Comparison of ENCODE assay signal across 31 cellular contexts in the genomic region with DNA sequence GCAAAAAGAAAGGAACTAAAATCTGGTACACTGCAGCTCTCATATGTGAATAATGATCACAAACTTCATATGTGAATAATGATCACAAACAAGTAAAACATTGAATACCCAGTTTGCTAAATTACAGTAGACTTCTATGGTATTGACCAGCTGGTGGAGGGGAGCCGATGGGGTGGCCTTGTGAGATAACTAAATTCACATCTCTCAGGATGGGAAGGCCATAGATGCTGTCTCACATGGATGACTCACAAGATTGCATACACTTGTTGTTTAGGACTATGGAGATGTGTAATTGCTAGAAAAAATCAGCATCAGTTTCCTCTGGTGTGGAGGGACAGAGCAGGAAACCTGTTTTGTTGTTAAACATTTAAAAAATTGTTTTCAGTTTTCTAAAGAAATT. TPM values are rescaled to one million over a fixed set of nuclear protein-coding genes. Genes with fewer than 3 reads are reported as not detected.
DNase-seq lines count a peak whose midpoint lies in the region; ATAC-seq and TF ChIP-seq lines count a peak whose summit lies in the region.
"Had no signal": no experiment of that assay in that cellular context is flagged by ENCODE, and none has a peak within 500 bp of the region (broad histone marks: within the 10 kb centered on the region; RNA-seq: fewer than 3 reads in every experiment).

No MANE protein-coding gene starts in this region.

- H3K79me2 ChIP-seq in OCI-LY7 (ENCODE audit: insufficient read depth, low read depth, low read length): no peaks in the 10 kb centered on the region

- no peak overlapping the region for H3K14ac ChIP-seq in mesenchymal stem cell (ENCODE audit: low read length in 2 of 2)

- no TSS peak for BruUV-seq in OCI-LY7 (replicated peaks; lab: Mats Ljungman, UMichigan)

- WGBS in mesenchymal stem cell: 92% methylated on average over 1 of the region's 1 CpG

- H3K9me2 ChIP-seq in OCI-LY7 (ENCODE audit: insufficient read depth, low read length): no peaks in the 10 kb centered on the region

- no peak overlapping the region for H2BK5ac ChIP-seq in mesenchymal stem cell (ENCODE audit: low read depth, low read length, poor library complexity, severe bottlenecking)

- H3K4me1 ChIP-seq in mesenchymal stem cell (ENCODE audit: control insufficient read depth, insufficient read depth, low read depth, low read length) (no peaks in the 10 kb centered on the region), OCI-LY7 (ENCODE audit: insufficient read depth, low read length, poor library complexity, severe bottlenecking) (no peaks in the 10 kb centered on the region)
- H3K4me1 ChIP-seq: A549, BLaER1 had no signal

- H4K91ac ChIP-seq in mesenchymal stem cell (ENCODE audit: low read length): no peak overlapping the region

- no peak for ATAC-seq in GM21723 (IDR thresholded peaks at IDR 0.05; ENCODE audit: unreplicated experiment)
- ATAC-seq in GM21825 (IDR thresholded peaks at IDR 0.05; ENCODE audit: unreplicated experiment): no peak
- ATAC-seq: A549; activated T-cell treated with anti-CD3 and anti-CD28 coated beads, Interleukin-2, amount 50 U/mL, for 4 hours; left lobe of liver; stimulated activated naive CD8-positive, alpha-beta T cell treated with anti-CD3 and anti-CD28 coated beads, Interleukin-15, amount 100 ng/mL, for 72 hours had no signal

- H3K27ac ChIP-seq in mesenchymal stem cell (ENCODE audit: low read length, poor library complexity, severe bottlenecking) (no peak overlapping the region), OCI-LY7 (ENCODE audit: low read depth, low read length, poor library complexity, severe bottlenecking) (no peak overlapping the region)
- H3K27ac ChIP-seq: A549, BLaER1, thyroid gland had no signal

- no peak for TF ChIP-seq CTCF in OCI-LY7 (conservative IDR thresholded peaks at IDR 0.05; ENCODE audit: low read length)

- intact Hi-C loops in OCI-LY7 (cut with micrococcal nuclease; ENCODE audit: unreplicated experiment): no loop called here

- no peak overlapping the region for H2AK5ac ChIP-seq in mesenchymal stem cell (ENCODE audit: low read length, severe bottlenecking)

- H3K4me3 ChIP-seq in mesenchymal stem cell (ENCODE audit: insufficient read depth in 1 of 2, low read depth in 1 of 2, low read length in 2 of 2) (no peak overlapping the region), OCI-LY7 (ENCODE audit: low read depth, low read length, poor library complexity, severe bottlenecking) (no peak overlapping the region)
- H3K4me3 ChIP-seq: A549, BLaER1, thyroid gland had no signal

- H4K20me1 ChIP-seq in OCI-LY7 (ENCODE audit: insufficient read depth, low read length): no peaks in the 10 kb centered on the region
- H4K20me1 ChIP-seq: BLaER1 had no signal

- no peak overlapping the region for H3K23ac ChIP-seq in mesenchymal stem cell (ENCODE audit: low read length in 2 of 2)

- no peak overlapping the region for H3K9ac ChIP-seq in mesenchymal stem cell (ENCODE audit: low read length)
- H3K9ac ChIP-seq: BLaER1 had no signal

- H3K27me3 ChIP-seq in mesenchymal stem cell (ENCODE audit: control insufficient read depth in 1 of 2, insufficient read depth in 1 of 2, low read length in 2 of 2): no peaks in the 10 kb centered on the region
- H3K27me3 ChIP-seq: BLaER1, thyroid gland had no signal

- no peak overlapping the region for H4K8ac ChIP-seq in mesenchymal stem cell (ENCODE audit: low read length)

- H2AFZ ChIP-seq in mesenchymal stem cell (ENCODE audit: low read depth, low read length) (no peak overlapping the region), OCI-LY7 (ENCODE audit: low read length) (no peak overlapping the region)

- H3K36me3 ChIP-seq in mesenchymal stem cell (ENCODE audit: control insufficient read depth in 1 of 2, insufficient read depth in 2 of 2, low read depth in 1 of 2, low read length in 2 of 2) (peaks cover 0 to 19% of the 10 kb centered on the region in 2 experiments), OCI-LY7 (ENCODE audit: insufficient read depth, low read length) (peaks cover 24% of the 10 kb centered on the region)
- H3K36me3 ChIP-seq: BLaER1 had no signal

- no peak overlapping the region for H2BK15ac ChIP-seq in mesenchymal stem cell (ENCODE audit: low read depth, poor library complexity, severe bottlenecking)

- H2BK12ac ChIP-seq in mesenchymal stem cell (ENCODE audit: low read length in 2 of 2): no peak overlapping the region

- H2BK120ac ChIP-seq in mesenchymal stem cell (ENCODE audit: low read depth, low read length): no peak overlapping the region

- DNase-seq in A172 (ENCODE audit: low spot score) (peak; percentile 6), HCEC 1CT (peak; percentile 42), amniotic epithelial cell (ENCODE audit: low read depth) (peak; percentile 50), mesenchymal stem cell (peak; percentile 12), OCI-LY7 (ENCODE audit: low spot score) (no peak), amygdala (lab: John Stamatoyannopoulos, UW) (no peak)
- DNase-seq: activated CD4-positive, alpha-beta T cell treated with anti-CD3 and anti-CD28 coated beads, Interleukin-2, amount 10 ng/mL, durations not matched to agents 7 days and 5 days; activated naive CD4-positive, alpha-beta T cell; activated T-cell treated with anti-CD3 and anti-CD28 coated beads, Interleukin-2, amount 50 U/mL, for 4 hours; amniotic stem cell; COR-L47; DMS79 treated with DMSO at 0.1 percent for 48 hours; effector memory CD4-positive, alpha-beta T cell; foreskin melanocyte; hippocampal formation; immature natural killer cell; Karpas-422; mesendoderm; NCI-H526; NK-92 treated with Interleukin-12 subunit alpha and Interleukin-12 subunit beta, amount 100 ng/mL, for 24 hours; small intestine; stimulated activated CD4-positive, alpha-beta T cell treated with anti-CD3 and anti-CD28 coated beads, Interleukin-1b, Interleukin-23, amount 100 ng/mL, for 48 hours; stimulated activated CD8-positive, alpha-beta memory T cell treated with anti-CD3 and anti-CD28 coated beads, Interleukin-4, amount 100 ng/mL, for 48 hours; stimulated activated naive CD8-positive, alpha-beta T cell treated with anti-CD3 and anti-CD28 coated beads, Interleukin-15, amount 100 ng/mL, for 72 hours; T1000; thyroid gland had no signal

- CTCF ChIA-PET in OCI-LY7 (lab: Charles Lee; ENCODE audit: unreplicated experiment): no interaction called here

- no peak overlapping the region for H3K4ac ChIP-seq in mesenchymal stem cell (ENCODE audit: low read depth in 1 of 2, low read length in 2 of 2)

- H3K18ac ChIP-seq in mesenchymal stem cell (ENCODE audit: low read depth in 1 of 2, low read length in 2 of 2): no peak overlapping the region

- H3K4me2 ChIP-seq in mesenchymal stem cell (ENCODE audit: low read length, poor library complexity, severe bottlenecking) (no peak overlapping the region), OCI-LY7 (ENCODE audit: low read length) (no peak overlapping the region)
- H3K4me2 ChIP-seq: A549, BLaER1 had no signal

- H3K9me3 ChIP-seq in mesenchymal stem cell (ENCODE audit: control insufficient read depth, low read length) (no peaks in the 10 kb centered on the region), OCI-LY7 (ENCODE audit: low read length) (no peaks in the 10 kb centered on the region)
- H3K9me3 ChIP-seq: A549, BLaER1, thyroid gland had no signal

- POLR2A ChIA-PET in OCI-LY7 (lab: Charles Lee): no interaction called here

- peaks cover 1% of the 10 kb centered on the region for H3K79me1 ChIP-seq in mesenchymal stem cell (replicated peaks; ENCODE audit: low read length, poor library complexity, severe bottlenecking)

RNA-seq across cellular contexts. Expression of a gene that starts 49.2 kb away (rescaled TPM):
- 3.2 and 5.7 TPM in 2 replicates for total RNA-seq in A172 (2014; rRNA removed; shearing (Covaris generic))
- polyA plus RNA-seq in mesenchymal stem cell (2013, experiment 1 of 2): 0.69 TPM
- 0.88 TPM for polyA plus RNA-seq in mesenchymal stem cell (2013, experiment 2 of 2)
- 19.7 and 25.6 TPM in 2 replicates for total RNA-seq in OCI-LY7 (2014; rRNA removed; shearing (Covaris generic))
- 45.1 and 46.2 TPM in 2 replicates for total RNA-seq in OCI-LY7 (2022)

Comparison
In these comparisons a context has a peak if more than half of its experiments do, and no peak if none do; other contexts are left out.
1. DNase-seq: peak in A172 (single experiment), HCEC 1CT (single experiment), amniotic epithelial cell (single experiment) and mesenchymal stem cell (single experiment); none in OCI-LY7 (single experiment) and amygdala (0 of 56).